ENCODE assay signal across 8 cellular contexts in the genomic region with DNA sequence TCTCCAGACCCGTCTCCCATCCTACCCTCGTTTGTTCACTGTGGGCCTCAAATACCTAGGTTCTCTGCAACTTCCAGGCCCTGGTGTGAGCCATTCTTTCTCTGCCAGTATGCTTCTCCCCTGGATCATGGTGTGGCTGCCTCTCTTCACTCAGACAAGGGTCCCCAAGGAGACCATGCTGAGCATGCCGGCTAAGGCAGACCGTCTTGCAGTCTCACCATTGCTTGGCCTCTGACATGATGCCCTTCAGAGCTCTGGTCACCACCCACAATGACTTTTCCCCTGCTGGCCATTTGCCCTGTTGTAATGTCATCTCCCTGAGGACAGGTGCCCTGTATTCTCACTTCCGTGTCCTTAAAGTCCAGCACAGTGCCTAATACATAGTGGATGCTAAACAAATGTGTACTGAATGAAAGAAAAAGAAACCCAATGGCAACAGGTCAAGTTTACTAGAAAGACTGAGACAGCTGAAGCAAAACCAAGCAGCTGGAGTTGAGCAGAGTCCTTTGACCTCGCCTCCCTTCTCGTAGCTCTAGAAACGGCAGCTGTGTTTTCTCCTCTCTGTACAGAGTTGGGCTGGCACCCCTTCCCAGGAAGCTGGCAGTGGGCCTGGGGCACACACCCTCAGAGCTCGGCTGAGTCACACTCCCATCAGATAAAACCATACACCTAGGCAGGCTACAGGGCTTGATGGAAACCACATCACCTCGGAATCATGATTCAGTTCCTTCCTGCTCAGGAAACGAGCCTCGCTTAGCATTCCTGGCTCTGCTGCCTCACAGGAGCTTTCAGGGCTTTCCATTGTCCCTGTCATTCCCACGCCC. TPM values are rescaled to one million over a fixed set of nuclear protein-coding genes. Genes with fewer than 3 reads are reported as not detected.
DNase-seq lines count a peak whose midpoint lies in the region; ATAC-seq and TF ChIP-seq lines count a peak whose summit lies in the region.

No MANE protein-coding gene starts in this region.

- TF ChIP-seq CTCF in RWPE2 (IDR thresholded peaks at IDR 0.05; ENCODE audit: poor library complexity, severe bottlenecking) (no peak), ascending aorta (IDR thresholded peaks at IDR 0.05) (no peak)

- peaks cover 18% of the 10 kb centered on the region for H3K4me1 ChIP-seq in RWPE2 (ENCODE audit: insufficient read depth, poor library complexity, severe bottlenecking)
- peaks cover 0 to 16% of the 10 kb centered on the region in 2 donors for H3K4me1 ChIP-seq in ascending aorta

- ATAC-seq in RWPE2 (ENCODE audit: low read depth) (peak; percentile 94), GM18505 (IDR thresholded peaks at IDR 0.05; ENCODE audit: unreplicated experiment) (no peak), HG03521 (IDR thresholded peaks at IDR 0.05; ENCODE audit: unreplicated experiment) (no peak)

- no peak for TF ChIP-seq POLR2A in GM18505 (IDR thresholded peaks at IDR 0.05; ENCODE audit: borderline replicate concordance, extremely low read depth, insufficient read depth, insufficient read length)

- H3K4me3 ChIP-seq in RWPE2 (ENCODE audit: severe bottlenecking) (no peak overlapping the region), ascending aorta (no peak overlapping the region)

- peaks cover 39 to 41% of the 10 kb centered on the region in 2 donors for H3K4me1 Mint-ChIP-seq in immature natural killer cell

- no peaks in the 10 kb centered on the region for H3K27me3 ChIP-seq in RWPE2 (ENCODE audit: insufficient read depth, poor library complexity, severe bottlenecking)
- no peaks in the 10 kb centered on the region for H3K27me3 ChIP-seq in ascending aorta

- H3K4me3 Mint-ChIP-seq in immature natural killer cell: peak overlapping the region; percentile 74 to 82 (median 80)

- peaks cover 26 to 33% (median 33%) of the 10 kb centered on the region in 3 donors for H3K36me3 Mint-ChIP-seq in immature natural killer cell

- H3K27ac ChIP-seq in RWPE2 (ENCODE audit: poor library complexity, severe bottlenecking) (peak overlapping the region; percentile 93), ascending aorta (peak overlapping the region; percentile 7 to 43)

- H3K27ac Mint-ChIP-seq in immature natural killer cell: peak overlapping the region; percentile 69 to 90 (median 76)

- H3K9me3 ChIP-seq in RWPE2 (ENCODE audit: severe bottlenecking) (no peaks in the 10 kb centered on the region), ascending aorta (no peaks in the 10 kb centered on the region)

- H3K36me3 ChIP-seq in RWPE2 (ENCODE audit: low read depth): peaks cover 27% of the 10 kb centered on the region
- H3K36me3 ChIP-seq in ascending aorta: peaks cover 36 to 40% of the 10 kb centered on the region in 2 donors

- no peaks in the 10 kb centered on the region for H3K9me3 Mint-ChIP-seq in immature natural killer cell

- peak; percentile 58 for DNase-seq in EH (ENCODE audit: low read depth)
- DNase-seq in RWPE2 (ENCODE audit: low spot score): peak; percentile 93
- DNase-seq in ascending aorta (ENCODE audit: low spot score in 2 of 2): no peak
- no peak for DNase-seq in immature natural killer cell
- DNase-seq in stimulated activated CD4-positive, alpha-beta T cell treated with anti-CD3 and anti-CD28 coated beads, TNF-alpha, amount 100 ng/mL, for 1 hour (ENCODE audit: low read depth in 3 of 3, low spot score in 1 of 3): peak in 2 of 3 donors; percentile 40 to 45
- no peak for DNase-seq in COLO829 (ENCODE audit: low spot score)

- intact Hi-C loops in ascending aorta (cut with DNase I): no loop called here

- H3K27me3 Mint-ChIP-seq in immature natural killer cell (ENCODE audit: low read depth in 3 of 3): peaks cover 0 to 5% (median 0%) of the 10 kb centered on the region in 3 donors

RNA-seq across cellular contexts. Expression of a gene that starts 8.6 kb away (rescaled TPM):
- not detected for total RNA-seq in ascending aorta
- not detected for polyA plus RNA-seq in immature natural killer cell

RNA-seq across cellular contexts. Expression of a gene that starts 18.8 kb away (rescaled TPM):
- 58.3 TPM for total RNA-seq in ascending aorta
- polyA plus RNA-seq in immature natural killer cell: 10 to 100 TPM; 18.0 to 37.0 (median 27.4) TPM

RNA-seq across cellular contexts. Expression of a gene that starts 22.2 kb away (rescaled TPM):
- 162 TPM for total RNA-seq in ascending aorta
- polyA plus RNA-seq in immature natural killer cell: 100 to 1,000 TPM in 2 of 3 donors, 10 to 100 TPM in 1; 96.4 to 159 (median 143) TPM

RNA-seq across cellular contexts. Expression of a gene that starts 28.8 kb away (rescaled TPM):
- total RNA-seq in ascending aorta: 20.3 TPM
- polyA plus RNA-seq in immature natural killer cell: 10 to 100 TPM; 57.1 to 83.6 (median 66.8) TPM

Comparison
In these comparisons a context has a peak if more than half of its experiments do, and no peak if none do; other contexts are left out.
1. DNase-seq: peak in EH (single experiment), RWPE2 (single experiment) and stimulated activated CD4-positive, alpha-beta T cell treated with anti-CD3 and anti-CD28 coated beads, TNF-alpha, amount 100 ng/mL, for 1 hour (2 of 3); none in ascending aorta (0 of 2), immature natural killer cell (0 of 3) and COLO829 (single experiment).